In the genomic region with DNA sequence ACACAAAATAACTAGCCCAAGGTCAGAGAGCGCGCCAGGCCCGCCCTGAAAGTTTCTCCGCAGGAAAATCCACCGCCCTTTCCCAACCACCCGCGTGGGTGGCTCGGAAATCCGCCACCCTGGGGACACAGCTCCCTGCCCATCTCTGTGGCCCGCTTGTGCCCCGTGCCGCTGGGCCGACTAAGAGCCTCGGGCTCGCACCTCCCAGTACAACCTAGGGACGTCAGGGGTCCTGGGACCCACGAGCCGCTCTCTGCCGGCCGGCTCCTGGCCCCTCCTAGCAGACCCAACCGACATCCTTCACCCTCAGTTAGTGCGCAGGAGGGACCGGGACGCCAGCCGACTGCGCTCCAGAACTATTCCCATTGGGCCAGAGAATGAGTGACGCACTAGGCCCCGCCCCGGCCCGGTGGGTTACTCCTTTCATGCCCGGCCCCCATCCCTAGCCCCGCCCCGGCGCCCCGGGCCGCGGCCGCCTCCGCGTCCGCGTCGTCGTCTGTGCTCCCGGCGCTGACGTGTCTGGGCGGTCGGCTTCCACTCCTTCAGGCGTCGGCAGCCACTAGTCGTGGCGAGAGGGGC, we compare ENCODE assay signal across 8 cellular contexts. TPM values are rescaled to one million over a fixed set of nuclear protein-coding genes. Genes with fewer than 3 reads are reported as not detected.
DNase-seq lines count a peak whose midpoint lies in the region; ATAC-seq and TF ChIP-seq lines count a peak whose summit lies in the region.

No MANE protein-coding gene starts in this region.

- no peak for TF ChIP-seq RAD21 in liver (IDR thresholded peaks at IDR 0.05)

- H3K27me3 ChIP-seq in liver (ENCODE audit: control insufficient read depth in 4 of 4, insufficient read depth in 4 of 4, low read length in 3 of 4) = no peaks in the 10 kb centered on the region

- intact Hi-C loops in CD14-positive monocyte (cut with micrococcal nuclease) = loop anchor here in 1 of 2 donors (5.0 kb wide), 1 partner anchor 64 kb away; the partner anchor contains the start of gene UHMK1
- intact Hi-C loops in dendritic cell treated with granulocyte-macrophage colony-stimulating factor and Interleukin-4, amounts not matched to agents 40 ng/mL and 50 ng/mL, for 4 days (cut with micrococcal nuclease) = loop anchor here (2.0 to 5.0 kb wide), 2 partner anchors 34 to 64 kb away; partner anchors contain the start of gene UHMK1

- H3K4me3 Mint-ChIP-seq in CD14-positive monocyte = peak overlapping the region; percentile 91 to 96
- peak overlapping the region; percentile 97 for H3K4me3 Mint-ChIP-seq in dendritic cell treated with granulocyte-macrophage colony-stimulating factor and Interleukin-4, amounts not matched to agents 40 ng/mL and 50 ng/mL, for 4 days

- peak overlapping the region; percentile 97 to 98 for H3K27ac ChIP-seq in liver (ENCODE audit: low read depth in 1 of 2, low read length in 2 of 2)

- peaks cover 0 to 7% (median 3%) of the 10 kb centered on the region in 3 donors for H3K27me3 Mint-ChIP-seq in CD14-positive monocyte (ENCODE audit: low read depth in 3 of 3)
- H3K27me3 Mint-ChIP-seq in dendritic cell treated with granulocyte-macrophage colony-stimulating factor and Interleukin-4, amounts not matched to agents 40 ng/mL and 50 ng/mL, for 4 days = no peaks in the 10 kb centered on the region

- peaks cover 0 to 3% (median 0%) of the 10 kb centered on the region in 4 donors for H3K36me3 ChIP-seq in liver (ENCODE audit: control insufficient read depth in 4 of 4, insufficient read depth in 3 of 4, low read depth in 1 of 4, low read length in 3 of 4)

- ATAC-seq in GM19395 (IDR thresholded peaks at IDR 0.05; ENCODE audit: unreplicated experiment) (peak; percentile 96), HG03558 (IDR thresholded peaks at IDR 0.05; ENCODE audit: extremely low read depth, unreplicated experiment) (peak; percentile 89)

- TF ChIP-seq CTCF in CD14-positive monocyte (IDR thresholded peaks at IDR 0.05) = no peak
- no peak for TF ChIP-seq CTCF in liver (IDR thresholded peaks at IDR 0.05; ENCODE audit: low read depth, low read length, missing input control)

- H3K4me1 Mint-ChIP-seq in CD14-positive monocyte = peaks cover 23% of the 10 kb centered on the region
- peaks cover 35% of the 10 kb centered on the region for H3K4me1 Mint-ChIP-seq in dendritic cell treated with granulocyte-macrophage colony-stimulating factor and Interleukin-4, amounts not matched to agents 40 ng/mL and 50 ng/mL, for 4 days (ENCODE audit: low read depth)

- DNase-seq in CD14-positive monocyte (ENCODE audit: low spot score) (peak; percentile 96), NCI-H748 (lab: John Stamatoyannopoulos, UW; ENCODE audit: unreplicated experiment) (peak; percentile 96)
- DNase-seq in activated CD4-positive, alpha-beta T cell treated with anti-CD3 and anti-CD28 coated beads, Interleukin-2, amount 50 U/mL, for 24 hours (ENCODE audit: low read depth in 1 of 2, low spot score in 1 of 2) = peak; percentile 94 to 96
- peak; percentile 99 for DNase-seq in stimulated activated CD4-positive, alpha-beta T cell treated with anti-CD3 and anti-CD28 coated beads, Interleukin-4, amount 100 ng/mL, for 1 hour

- peaks cover 0 to 5% (median 0%) of the 10 kb centered on the region in 7 donors for H3K9me3 Mint-ChIP-seq in CD14-positive monocyte
- H3K9me3 Mint-ChIP-seq in dendritic cell treated with granulocyte-macrophage colony-stimulating factor and Interleukin-4, amounts not matched to agents 40 ng/mL and 50 ng/mL, for 4 days = no peaks in the 10 kb centered on the region

- no peaks in the 10 kb centered on the region for H3K9me3 ChIP-seq in liver (ENCODE audit: control insufficient read depth in 4 of 4, low read length in 3 of 4)

- H3K4me1 ChIP-seq in liver (ENCODE audit: control insufficient read depth in 4 of 4, insufficient read depth in 4 of 4, low read length in 3 of 4) = peaks cover 5 to 39% (median 16%) of the 10 kb centered on the region in 4 donors

- peak overlapping the region; percentile 80 to 96 (median 92) for H3K27ac Mint-ChIP-seq in CD14-positive monocyte
- H3K27ac Mint-ChIP-seq in dendritic cell treated with granulocyte-macrophage colony-stimulating factor and Interleukin-4, amounts not matched to agents 40 ng/mL and 50 ng/mL, for 4 days = peak overlapping the region; percentile 98

- no peaks in the 10 kb centered on the region for H3K36me3 Mint-ChIP-seq in CD14-positive monocyte
- H3K36me3 Mint-ChIP-seq in dendritic cell treated with granulocyte-macrophage colony-stimulating factor and Interleukin-4, amounts not matched to agents 40 ng/mL and 50 ng/mL, for 4 days (ENCODE audit: low read depth) = peaks cover 14% of the 10 kb centered on the region

- under 1% methylated on average over 53 of the region's 53 CpGs for WGBS in liver

- H3K9ac ChIP-seq in liver (ENCODE audit: low read depth in 1 of 2, low read length in 2 of 2) = peak overlapping the region in 1 of 2 donors; percentile 63

- H3K4me3 ChIP-seq in liver (ENCODE audit: low read depth in 1 of 3, low read length in 3 of 3) = peak overlapping the region; percentile 71 to 99 (median 80)

TF ChIP-seq in liver, 16 proteins besides CTCF, POLR2A, EP300 and RAD21:
- TF ChIP-seq EGR1 (IDR thresholded peaks at IDR 0.05; ENCODE audit: low read depth in 2 of 2) = peak in 1 of 2 donors; percentile 59
- TF ChIP-seq FOXA2 (IDR thresholded peaks at IDR 0.05) = no peak
- peak; percentile 27 for TF ChIP-seq MAX (IDR thresholded peaks at IDR 0.05)
- peak; percentile 12 for TF ChIP-seq FOXA1 (IDR thresholded peaks at IDR 0.05)
- no peak for TF ChIP-seq ATF3 (IDR thresholded peaks at IDR 0.05)
- TF ChIP-seq HNF4G (IDR thresholded peaks at IDR 0.05) = no peak
- peak; percentile 53 for TF ChIP-seq TAF1 (conservative IDR thresholded peaks at IDR 0.05)
- TF ChIP-seq, protein P1, sequence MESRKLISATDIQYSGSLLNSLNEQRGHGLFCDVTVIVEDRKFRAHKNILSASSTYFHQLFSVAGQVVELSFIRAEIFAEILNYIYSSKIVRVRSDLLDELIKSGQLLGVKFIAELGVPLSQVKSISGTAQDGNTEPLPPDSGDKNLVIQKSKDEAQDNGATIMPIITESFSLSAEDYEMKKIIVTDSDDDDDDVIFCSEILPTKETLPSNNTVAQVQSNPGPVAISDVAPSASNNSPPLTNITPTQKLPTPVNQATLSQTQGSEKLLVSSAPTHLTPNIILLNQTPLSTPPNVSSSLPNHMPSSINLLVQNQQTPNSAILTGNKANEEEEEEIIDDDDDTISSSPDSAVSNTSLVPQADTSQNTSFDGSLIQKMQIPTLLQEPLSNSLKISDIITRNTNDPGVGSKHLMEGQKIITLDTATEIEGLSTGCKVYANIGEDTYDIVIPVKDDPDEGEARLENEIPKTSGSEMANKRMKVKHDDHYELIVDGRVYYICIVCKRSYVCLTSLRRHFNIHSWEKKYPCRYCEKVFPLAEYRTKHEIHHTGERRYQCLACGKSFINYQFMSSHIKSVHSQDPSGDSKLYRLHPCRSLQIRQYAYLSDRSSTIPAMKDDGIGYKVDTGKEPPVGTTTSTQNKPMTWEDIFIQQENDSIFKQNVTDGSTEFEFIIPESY (IDR thresholded peaks at IDR 0.05) = no peak
- peak; percentile 88 for TF ChIP-seq REST (IDR thresholded peaks at IDR 0.05)
- peak; percentile 63 for TF ChIP-seq YY1 (IDR thresholded peaks at IDR 0.05)
- peak in 1 of 2 donors; percentile 2 for TF ChIP-seq JUND (IDR thresholded peaks at IDR 0.05)
- no peak for TF ChIP-seq GABPA (IDR thresholded peaks at IDR 0.05 in 1 of 2, conservative IDR thresholded peaks at IDR 0.05 in 1 of 2)
- TF ChIP-seq HNF4A (conservative IDR thresholded peaks at IDR 0.05) = no peak
- TF ChIP-seq RXRA (IDR thresholded peaks at IDR 0.05) = no peak
- no peak for TF ChIP-seq NR2F2 (IDR thresholded peaks at IDR 0.05)
- TF ChIP-seq SP1 (IDR thresholded peaks at IDR 0.05) = no peak

RNA-seq across cellular contexts. Expression of gene UAP1, which starts 0.4 kb away (rescaled TPM):
- polyA plus RNA-seq in CD14-positive monocyte (1 to 10 TPM; 5.9 to 7.2 TPM), liver (10 to 100 TPM; 50.6 to 52.8 TPM)
- 100 to 1,000 TPM in 1 of 2 donors, 10 to 100 TPM in 1; 28.9 to 120 TPM for total RNA-seq in liver

Comparison
In these comparisons a context has a peak if more than half of its experiments do, and no peak if none do; other contexts are left out.
1. Peak in every context shown above with its lines: DNase-seq, ATAC-seq, H3K4me3 ChIP-seq and H3K27ac ChIP-seq.
2. RNA of gene UAP1, which starts 0.4 kb away (polyA plus RNA-seq): 50.6 to 52.8 TPM in liver; 5.9 to 7.2 TPM in CD14-positive monocyte; every median in the first group is over 4 times any median in the second.